1 cellular context compared by ENCODE assay signal in genomic region chr2:120675460-120676130, GRCh38.
TF ChIP-seq lines count a peak whose summit lies in the region.

No MANE protein-coding gene starts in this region.

TF ChIP-seq in HEK293, 187 proteins besides CTCF, POLR2A, EP300 and RAD21 (continued from another document):
- TF ChIP-seq KLF17 (tag by site-specific recombination; IDR thresholded peaks at IDR 0.05) (0 out of 2 replicates have a peak, but pooled peaks have one; percentile 24), ZNF654 (tag by site-specific recombination; IDR thresholded peaks at IDR 0.05; ENCODE audit: low read depth) (peak; percentile 70)
